12 cellular contexts compared by ENCODE assay signal in genomic region chr7:129914536-129915272, GRCh38. TPM values are rescaled to one million over a fixed set of nuclear protein-coding genes. Genes with fewer than 3 reads are reported as not detected.
DNase-seq lines count a peak whose midpoint lies in the region; ATAC-seq, FAIRE-seq and TF ChIP-seq lines count a peak whose summit lies in the region.
"Had no signal": no experiment of that assay in that cellular context is flagged by ENCODE, and none has a peak within 500 bp of the region (broad histone marks: within the 10 kb centered on the region; RNA-seq: fewer than 3 reads in every experiment).

No MANE protein-coding gene starts in this region.

- peaks cover 39% of the 10 kb centered on the region for H3K79me2 ChIP-seq in HepG2 (ENCODE audit: insufficient read depth, low read length)

- POLR2A ChIA-PET in WTC11 (lab: Charles Lee) = no interaction called here
- POLR2A ChIA-PET in HepG2 (lab: Yijun Ruan, JAX) = no interaction called here

- peak overlapping the region; percentile 35; the same call in 1 of the 2 replicates for H3K27ac Mint-ChIP-seq in WTC11
- H3K27ac Mint-ChIP-seq in stimulated activated effector memory CD8-positive, alpha-beta T cell treated with anti-CD3 and anti-CD28 coated beads, Interleukin-12 subunit alpha, Interleukin-12 subunit beta, amount 100 ng/mL, for 72 hours = peak overlapping the region; percentile 40
- H3K27ac Mint-ChIP-seq: activated CD4-positive, alpha-beta memory T cell treated with anti-CD3 and anti-CD28 coated beads, Interleukin-2, amount 10 ng/mL, durations not matched to agents 7 days and 5 days had no signal

- no peak overlapping the region for H2AFZ ChIP-seq in HepG2 (ENCODE audit: low read length)

- peaks cover 11% of the 10 kb centered on the region for H3K4me1 ChIP-seq in HepG2 (ENCODE audit: insufficient read depth, low read length)

- DNase-seq in activated gamma-delta T cell treated with Interleukin-2 at 50 U/mL for 16 hours (peak; percentile 7), activated gamma-delta T cell (lab: John Stamatoyannopoulos, UW) (no peak), WTC11 (ENCODE audit: low spot score) (no peak), left ventricle myocardium superior (no peak), SW 1271 (lab: John Stamatoyannopoulos, UW) (no peak), AML-193 (lab: John Stamatoyannopoulos, UW) (no peak), HepG2 (ENCODE audit: low spot score) (no peak)
- no peak for DNase-seq in stimulated activated effector memory CD8-positive, alpha-beta T cell treated with anti-CD3 and anti-CD28 coated beads, Interleukin-12 subunit alpha, Interleukin-12 subunit beta, amount 100 ng/mL, for 72 hours (ENCODE audit: low spot score in 2 of 2)
- DNase-seq: activated CD4-positive, alpha-beta memory T cell treated with anti-CD3 and anti-CD28 coated beads, Interleukin-2, amount 10 ng/mL, durations not matched to agents 7 days and 5 days; aorta; NCI-H1436 treated with DMSO at 0.1 percent for 48 hours had no signal

- peaks cover 2 to 3% of the 10 kb centered on the region in 2 experiments; a peak in 2 of 5 replicates for H3K36me3 ChIP-seq in HepG2 (replicated peaks in 1 of 2; ENCODE audit: control insufficient read depth in 1 of 2, insufficient read depth in 2 of 2, low read length in 2 of 2)
- H3K36me3 ChIP-seq: vagina had no signal

- no peak overlapping the region for H3K4me2 ChIP-seq in HepG2 (ENCODE audit: low read depth, low read length)

- no peaks in the 10 kb centered on the region for H3K9me3 ChIP-seq in HepG2 (ENCODE audit: low read length)
- H3K9me3 ChIP-seq: vagina had no signal

- peaks cover 44% of the 10 kb centered on the region for H3K4me1 Mint-ChIP-seq in WTC11
- peaks cover 65% of the 10 kb centered on the region for H3K4me1 Mint-ChIP-seq in stimulated activated effector memory CD8-positive, alpha-beta T cell treated with anti-CD3 and anti-CD28 coated beads, Interleukin-12 subunit alpha, Interleukin-12 subunit beta, amount 100 ng/mL, for 72 hours

- 95% methylated on average over 9 of the region's 9 CpGs for WGBS in HepG2 (ENCODE audit: low lambda C conversion rate)

- H3K4me3 ChIP-seq in HepG2 (replicated peaks in 1 of 3; ENCODE audit: insufficient read depth in 1 of 3, low read depth in 2 of 3, low read length in 3 of 3) = no peak overlapping the region
- H3K4me3 ChIP-seq: vagina had no signal

- no peaks in the 10 kb centered on the region for H3K27me3 ChIP-seq in HepG2 (ENCODE audit: control insufficient read depth in 1 of 2, insufficient read depth in 2 of 2, low read length in 2 of 2)
- H3K27me3 ChIP-seq: vagina had no signal

- H3K9ac ChIP-seq in HepG2 (ENCODE audit: insufficient read depth, low read depth, low read length) = no peak overlapping the region

- no peaks in the 10 kb centered on the region for H3K9me3 Mint-ChIP-seq in WTC11
- H3K9me3 Mint-ChIP-seq in stimulated activated effector memory CD8-positive, alpha-beta T cell treated with anti-CD3 and anti-CD28 coated beads, Interleukin-12 subunit alpha, Interleukin-12 subunit beta, amount 100 ng/mL, for 72 hours = no peaks in the 10 kb centered on the region
- H3K9me3 Mint-ChIP-seq: activated CD4-positive, alpha-beta memory T cell treated with anti-CD3 and anti-CD28 coated beads, Interleukin-2, amount 10 ng/mL, durations not matched to agents 7 days and 5 days had no signal

- TF ChIP-seq RAD21 in HepG2 (CRISPR knock-in tag; IDR thresholded peaks at IDR 0.05) = no peak

- no peak overlapping the region for H3K4me3 Mint-ChIP-seq in WTC11
- H3K4me3 Mint-ChIP-seq in stimulated activated effector memory CD8-positive, alpha-beta T cell treated with anti-CD3 and anti-CD28 coated beads, Interleukin-12 subunit alpha, Interleukin-12 subunit beta, amount 100 ng/mL, for 72 hours = peak overlapping the region; percentile 37
- H3K4me3 Mint-ChIP-seq: activated CD4-positive, alpha-beta memory T cell treated with anti-CD3 and anti-CD28 coated beads, Interleukin-2, amount 10 ng/mL, durations not matched to agents 7 days and 5 days had no signal

- no peak for TF ChIP-seq POLR2A in HepG2 (IDR thresholded peaks at IDR 0.05; ENCODE audit: insufficient read depth in 1 of 2, low read depth in 2 of 2, low read length in 2 of 2)

- no peak for FAIRE-seq in HepG2 (lab: Jason Lieb, UNC)

- H3K27me3 Mint-ChIP-seq in WTC11 (ENCODE audit: low read depth) = no peaks in the 10 kb centered on the region
- H3K27me3 Mint-ChIP-seq: activated CD4-positive, alpha-beta memory T cell treated with anti-CD3 and anti-CD28 coated beads, Interleukin-2, amount 10 ng/mL, durations not matched to agents 7 days and 5 days had no signal

- intact Hi-C loops in left ventricle myocardium superior (cut with micrococcal nuclease) (no loop called here), HepG2 (cut with micrococcal nuclease; ENCODE audit: unreplicated experiment) (no loop called here)

- in situ Hi-C loops in HepG2 (cut with HindIII; ENCODE audit: extremely low pct_ligation_motif_present, low pct_unique_long_range_greater_than_20kb) = no loop called here

- H4K20me1 ChIP-seq in HepG2 (ENCODE audit: insufficient read depth, low read length) = peaks cover 55% of the 10 kb centered on the region

- CTCF ChIA-PET in WTC11 (lab: Charles Lee) = no interaction called here
- CTCF ChIA-PET in HepG2 (lab: Yijun Ruan, JAX; ENCODE audit: low intra/inter-chr PET ratio, low total read pairs) = no interaction called here

- TF ChIP-seq CTCF in WTC11 (IDR thresholded peaks at IDR 0.05) = no peak
- no peak for TF ChIP-seq CTCF in HepG2 (CRISPR knock-in tag; IDR thresholded peaks at IDR 0.05)

- TF ChIP-seq EP300 in HepG2 (IDR thresholded peaks at IDR 0.05; ENCODE audit: low read depth in 2 of 2, low read length in 2 of 2) (no peak), HepG2 (CRISPR knock-in tag; IDR thresholded peaks at IDR 0.05; ENCODE audit: borderline replicate concordance) (no peak)

- no peak overlapping the region for H3K27ac ChIP-seq in HepG2 (ENCODE audit: extremely low read length, insufficient read depth, low read length)
- H3K27ac ChIP-seq: vagina had no signal

- BruUV-seq in HepG2 (replicated peaks; lab: Mats Ljungman, UMichigan) = no TSS peak

- H3K36me3 Mint-ChIP-seq in WTC11 = peaks cover 11% of the 10 kb centered on the region
- H3K36me3 Mint-ChIP-seq in stimulated activated effector memory CD8-positive, alpha-beta T cell treated with anti-CD3 and anti-CD28 coated beads, Interleukin-12 subunit alpha, Interleukin-12 subunit beta, amount 100 ng/mL, for 72 hours = peaks cover 6% of the 10 kb centered on the region

- ATAC-seq in WTC11 = no peak
- ATAC-seq in left ventricle myocardium superior = peak; percentile 17
- ATAC-seq in stimulated activated effector memory CD8-positive, alpha-beta T cell treated with anti-CD3 and anti-CD28 coated beads, Interleukin-12 subunit alpha, Interleukin-12 subunit beta, amount 100 ng/mL, for 72 hours = peak; percentile 44
- no peak for ATAC-seq in HepG2

TF ChIP-seq in WTC11, 78 proteins besides CTCF, POLR2A, EP300 and RAD21:
- TF ChIP-seq ATF1 (CRISPR knock-in tag; IDR thresholded peaks at IDR 0.05) (no peak), RELA (CRISPR knock-in tag; IDR thresholded peaks at IDR 0.05; ENCODE audit: borderline replicate concordance) (no peak)

TF ChIP-seq in HepG2, 621 proteins besides CTCF, POLR2A, EP300 and RAD21 (continues in another document):
- TF ChIP-seq HBP1 (CRISPR knock-in tag; IDR thresholded peaks at IDR 0.05; ENCODE audit: low read depth) (no peak), NFYB (CRISPR knock-in tag; IDR thresholded peaks at IDR 0.05) (no peak), BRF2 (CRISPR knock-in tag; IDR thresholded peaks at IDR 0.05) (no peak)

RNA-seq across cellular contexts. Expression of gene UBE2H, which starts 38.1 kb away (rescaled TPM):
- total RNA-seq in WTC11 (2021) (55.0 to 65.8 TPM (median 63.4 TPM) in 3 replicates), left ventricle myocardium superior (121 TPM), HepG2 (2016; rRNA removed; fragmentation: Illumina TruSeq; extraction: Trizol) (15.5 and 18.7 TPM in 2 replicates)
- 1.3 and 1.9 TPM in 2 replicates for total RNA-seq in HepG2 (2016; cell fraction: cytosol; rRNA removed; fragmentation: Illumina TruSeq; extraction: Trizol; ENCODE audit: low read depth)
- total RNA-seq in HepG2 (2016; cell fraction: insoluble cytoplasmic fraction; rRNA removed; fragmentation: Illumina TruSeq; extraction: Trizol) = 15.7 and 16.2 TPM in 2 replicates
- 6.7 and 8.2 TPM in 2 replicates for total RNA-seq in HepG2 (2016; cell fraction: membrane; rRNA removed; fragmentation: Illumina TruSeq; extraction: Trizol)
- total RNA-seq in HepG2 (2016; cell fraction: nucleus; rRNA removed; fragmentation: Illumina TruSeq; extraction: Trizol) = 17.1 and 18.4 TPM in 2 replicates
- polyA plus RNA-seq in HepG2 (2011; rRNA removed) = 40.1 and 43.7 TPM in 2 replicates
- polyA plus RNA-seq in HepG2 (2011; cell fraction: cytosol; rRNA removed) = 13.5 and 24.5 TPM in 2 replicates
- polyA plus RNA-seq in HepG2 (2011; cell fraction: nucleus; rRNA removed) = 22.5 and 32.8 TPM in 2 replicates
- 50.8 and 52.0 TPM in 2 replicates for polyA plus RNA-seq in HepG2 (2012)
- polyA plus RNA-seq in HepG2 (2016; cell fraction: cytosol; fragmentation: Illumina TruSeq; extraction: Trizol; ENCODE audit: low read depth) = 1.9 TPM in 2 replicates
- polyA plus RNA-seq in HepG2 (2016; cell fraction: insoluble cytoplasmic fraction; fragmentation: Illumina TruSeq; extraction: Trizol; ENCODE audit: low read depth) = 17.0 and 20.2 TPM in 2 replicates
- polyA plus RNA-seq in HepG2 (2016; cell fraction: membrane; fragmentation: Illumina TruSeq; extraction: Trizol; ENCODE audit: low read depth) = 3.6 and 3.8 TPM in 2 replicates
- polyA plus RNA-seq in HepG2 (2016; cell fraction: nucleus; fragmentation: Illumina TruSeq; extraction: Trizol; ENCODE audit: insufficient read depth, low read depth) = 20.8 TPM in 2 replicates
- polyA minus RNA-seq in HepG2 (2011; rRNA and poly(A)+ RNA removed; ENCODE audit: low replicate concordance) = 21.8 and 29.4 TPM in 2 replicates
- polyA minus RNA-seq in HepG2 (2011; cell fraction: cytosol; rRNA and poly(A)+ RNA removed) = 24.0 and 36.2 TPM in 2 replicates
- 60.9 and 63.9 TPM in 2 replicates for polyA minus RNA-seq in HepG2 (2011; cell fraction: nucleus; rRNA and poly(A)+ RNA removed)

Comparison
In these comparisons a context has a peak if more than half of its experiments do, and no peak if none do; other contexts are left out.
1. ATAC-seq: peak in left ventricle myocardium superior (single experiment) and stimulated activated effector memory CD8-positive, alpha-beta T cell treated with anti-CD3 and anti-CD28 coated beads, Interleukin-12 subunit alpha, Interleukin-12 subunit beta, amount 100 ng/mL, for 72 hours (single experiment); none in WTC11 (single experiment) and HepG2 (single experiment).